29 cellular contexts compared by ENCODE assay signal in the genomic region with DNA sequence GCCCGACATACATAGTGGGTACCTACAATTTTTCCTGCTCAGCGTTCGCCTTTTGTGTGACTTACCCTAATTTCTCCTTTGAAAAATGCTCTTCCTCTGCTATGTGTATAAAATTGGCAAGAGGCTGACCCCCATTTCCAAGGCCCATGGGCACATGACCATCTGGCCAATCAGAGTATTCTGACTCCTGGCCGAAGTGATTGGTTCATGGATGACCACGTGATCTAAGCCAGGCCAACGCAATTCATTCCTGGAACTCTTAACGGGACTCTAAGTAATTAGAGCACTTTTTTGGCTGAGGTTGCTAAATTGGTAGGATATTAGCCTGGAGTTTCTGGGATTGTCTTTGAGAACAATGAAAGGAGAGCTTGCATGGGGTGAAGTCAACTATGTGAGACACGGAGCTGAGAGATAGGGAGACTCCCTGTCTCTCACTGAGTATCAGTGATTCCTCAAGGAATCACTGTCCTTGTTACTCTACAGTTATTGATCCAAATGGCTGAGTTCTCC.
"Had no signal": no experiment of that assay in that cellular context is flagged by ENCODE, and none has a peak within 500 bp of the region (broad histone marks: within the 10 kb centered on the region; RNA-seq: fewer than 3 reads in every experiment).

No MANE protein-coding gene starts in this region.

- H3K27me3 Mint-ChIP-seq: stimulated activated naive B cell treated with anti-CD40 and anti-IgM and Interleukin-4, amounts not matched to agents 10 μg/mL and 1 μg/mL and 100 μg/mL, for 72 hours; type B pancreatic cell had no signal

- H3K4me3 Mint-ChIP-seq: naive thymus-derived CD8-positive, alpha-beta T cell; nephron; neural crest cell; stimulated activated naive B cell treated with anti-CD40 and anti-IgM and Interleukin-4, amounts not matched to agents 10 μg/mL and 1 μg/mL and 100 μg/mL, for 72 hours; type B pancreatic cell had no signal

- H3K27me3 ChIP-seq: pancreas, stomach, tibial artery, uterus had no signal

- H3K4me1 Mint-ChIP-seq: naive thymus-derived CD8-positive, alpha-beta T cell; stimulated activated naive B cell treated with anti-CD40 and anti-IgM and Interleukin-4, amounts not matched to agents 10 μg/mL and 1 μg/mL and 100 μg/mL, for 72 hours had no signal

- H3K36me3 ChIP-seq: lower lobe of right lung, pancreas, prostate gland, stomach, thoracic aorta, tibial artery, uterus had no signal

- H3K27ac Mint-ChIP-seq: naive thymus-derived CD8-positive, alpha-beta T cell; nephron; stimulated activated naive B cell treated with anti-CD40 and anti-IgM and Interleukin-4, amounts not matched to agents 10 μg/mL and 1 μg/mL and 100 μg/mL, for 72 hours; type B pancreatic cell had no signal

- H3K9me3 Mint-ChIP-seq: nephron, neural crest cell, type B pancreatic cell had no signal

- H3K36me3 Mint-ChIP-seq: naive thymus-derived CD8-positive, alpha-beta T cell; stimulated activated naive B cell treated with anti-CD40 and anti-IgM and Interleukin-4, amounts not matched to agents 10 μg/mL and 1 μg/mL and 100 μg/mL, for 72 hours; type B pancreatic cell had no signal

- H3K9me3 ChIP-seq: lower lobe of right lung, pancreas, prostate gland, stomach, thoracic aorta, tibial artery, uterus had no signal

- H3K4me1 ChIP-seq: lower lobe of right lung, pancreas, prostate gland, stomach, tibial artery, uterus had no signal

- ATAC-seq: left cardiac atrium; left lobe of liver; lower lobe of right lung; naive thymus-derived CD8-positive, alpha-beta T cell; pancreas; right cardiac atrium; sciatic nerve; stimulated activated naive B cell treated with anti-CD40 and anti-IgM and Interleukin-4, amounts not matched to agents 10 μg/mL and 1 μg/mL and 100 μg/mL, for 72 hours; stimulated activated naive CD8-positive, alpha-beta T cell treated with anti-CD3 and anti-CD28 coated beads, Interleukin-15, Interleukin-2, amounts not matched to agents 100 U/mL and 50 U/mL, for 24 hours had no signal

- H3K4me3 ChIP-seq: lower lobe of right lung, pancreas, prostate gland, skin epidermis, stomach, thoracic aorta, tibial artery, uterus had no signal

- FAIRE-seq: keratinocyte, pancreas had no signal

- DNase-seq: hippocampal formation; kidney glomerular epithelial cell; left cardiac atrium; lower lobe of right lung; mammary epithelial cell; naive thymus-derived CD8-positive, alpha-beta T cell; nucleus accumbens; pancreas; posterior cingulate gyrus; retina; right cardiac atrium; stimulated activated CD4-positive, alpha-beta T cell treated with anti-CD3 and anti-CD28 coated beads, Interleukin-12 subunit alpha, Interleukin-12 subunit beta, amount 100 ng/mL, for 4 hours; stimulated activated CD4-positive, alpha-beta T cell treated with anti-CD3 and anti-CD28 coated beads, Interleukin-15, amount 100 ng/mL, for 24 hours; stimulated activated CD4-positive, alpha-beta T cell treated with anti-CD3 and anti-CD28 coated beads, Interleukin-2, amount 100 ng/mL, for 24 hours; stimulated activated CD4-positive, alpha-beta T cell treated with anti-CD3 and anti-CD28 coated beads, Interleukin-4, amount 100 ng/mL, for 1 hour; stimulated activated naive B cell treated with anti-CD40 and anti-IgM and Interleukin-4, amounts not matched to agents 10 μg/mL and 1 μg/mL and 100 μg/mL, for 72 hours; stimulated activated naive CD8-positive, alpha-beta T cell treated with anti-CD3 and anti-CD28 coated beads, Interleukin-15, Interleukin-2, amounts not matched to agents 100 U/mL and 50 U/mL, for 24 hours; stomach; tibial artery; uterus had no signal

- H3K27ac ChIP-seq: lower lobe of right lung, pancreas, prostate gland, skin epidermis, stomach, thoracic aorta, tibial artery, uterus had no signal
